ENCODE assay signal across 28 cellular contexts in the genomic region with DNA sequence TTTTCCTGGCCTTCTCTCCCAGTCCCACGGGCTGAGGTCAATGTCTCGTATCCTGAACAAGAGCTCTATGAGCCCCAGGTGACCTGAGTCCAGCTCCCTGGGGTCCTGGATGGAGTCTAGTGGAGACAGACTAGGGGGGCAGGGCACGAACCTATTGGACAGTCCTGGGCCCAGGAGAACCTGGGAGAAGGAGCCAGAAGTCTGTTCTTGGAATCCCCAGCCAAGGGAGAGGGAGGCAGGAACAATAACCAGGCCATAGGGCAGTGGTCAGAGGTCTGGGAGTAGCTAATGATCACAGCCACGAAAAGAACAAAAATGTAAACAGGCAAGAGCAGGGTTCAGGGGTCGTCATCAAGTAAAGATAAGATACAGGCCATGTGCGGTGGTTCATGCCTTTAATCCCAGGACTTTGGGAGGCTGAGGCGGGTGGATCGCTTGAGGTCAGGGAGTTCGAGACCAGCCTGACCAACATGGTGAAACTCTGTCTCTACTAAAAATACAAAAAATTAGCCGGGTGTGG.
"Had no signal": no experiment of that assay in that cellular context is flagged by ENCODE, and none has a peak within 500 bp of the region (broad histone marks: within the 10 kb centered on the region; RNA-seq: fewer than 3 reads in every experiment).

No MANE protein-coding gene starts in this region.

- H3K27me3 ChIP-seq: esophagus squamous epithelium, neutrophil, pancreas, right atrium auricular region, testis, transverse colon, uterus had no signal

- H3K4me1 ChIP-seq: esophagus squamous epithelium, spleen, testis, uterus had no signal

- H3K36me3 ChIP-seq: esophagus squamous epithelium, neutrophil, pancreas, right atrium auricular region, spleen, transverse colon, uterus, WERI-Rb-1 had no signal

- H3K9me3 Mint-ChIP-seq: activated naive CD4-positive, alpha-beta T cell treated with anti-CD3 and anti-CD28 coated beads, Interleukin-2, amount 10 ng/mL, durations not matched to agents 7 days and 5 days; activated naive CD8-positive, alpha-beta T cell treated with anti-CD3 and anti-CD28 coated beads, Interleukin-2, amount 10 ng/mL, durations not matched to agents 7 days and 5 days; activated T-helper 1 cell treated with anti-CD3 and anti-CD28 coated beads, Interleukin-12 subunit alpha, Interleukin-12 subunit beta, Interleukin-2, Interleukin-4 antibody, amounts not matched to agents 30 ng/mL and 10 ng/mL and 1 ng/mL, durations not matched to agents 14 hours and 24 hours and 36 hours; natural killer cell treated with Interleukin-12 subunit alpha and Interleukin-12 subunit beta and Interleukin-15 and Interleukin-18, amount 100 ng/mL, for 72 hours; T-helper 1 cell treated with Interleukin-12 subunit alpha and Interleukin-12 subunit beta and Interleukin-4 antibody, amounts not matched to agents 30 μg/mL and 1 μg/mL, for 36 hours had no signal

- DNase-seq: activated CD4-positive, alpha-beta T cell treated with anti-CD3 and anti-CD28 coated beads for 48 hours; activated CD4-positive, alpha-beta T cell treated with anti-CD3 and anti-CD28 coated beads, Interleukin-2, amount 50 U/mL, for 48 hours; activated CD8-positive, alpha-beta memory T cell treated with anti-CD3 and anti-CD28 coated beads, Interleukin-2, amount 50 U/mL, for 4 hours; activated gamma-delta T cell; activated naive CD4-positive, alpha-beta T cell treated with anti-CD3 and anti-CD28 coated beads, Interleukin-2, amount 10 ng/mL, durations not matched to agents 7 days and 5 days; activated naive CD8-positive, alpha-beta T cell treated with anti-CD3 and anti-CD28 coated beads, Interleukin-2, amount 10 ng/mL, durations not matched to agents 7 days and 5 days; activated T-cell treated with anti-CD3 and anti-CD28 coated beads, Interleukin-2, amount 50 U/mL, for 1 hour; amygdala; central memory CD4-positive, alpha-beta T cell; dermis blood vessel endothelial cell; effector CD4-positive, alpha-beta T cell; esophagus squamous epithelium; islet precursor cell; pancreas; spleen; stimulated activated naive CD4-positive, alpha-beta T cell treated with Interleukin-2 at 50 U/mL for 16 hours; T1000; testis; transverse colon; uterus; WERI-Rb-1 had no signal

- H3K4me3 ChIP-seq: esophagus squamous epithelium, pancreas, right atrium auricular region, spleen, testis, transverse colon, uterus had no signal

- H3K27me3 Mint-ChIP-seq: activated naive CD8-positive, alpha-beta T cell treated with anti-CD3 and anti-CD28 coated beads, Interleukin-2, amount 10 ng/mL, durations not matched to agents 7 days and 5 days; natural killer cell treated with Interleukin-12 subunit alpha and Interleukin-12 subunit beta and Interleukin-15 and Interleukin-18, amount 100 ng/mL, for 72 hours had no signal

- H3K9me3 ChIP-seq: esophagus squamous epithelium, neutrophil, pancreas, right atrium auricular region, spleen, testis, transverse colon, uterus had no signal

- H3K36me3 Mint-ChIP-seq: activated naive CD4-positive, alpha-beta T cell treated with anti-CD3 and anti-CD28 coated beads, Interleukin-2, amount 10 ng/mL, durations not matched to agents 7 days and 5 days; activated naive CD8-positive, alpha-beta T cell treated with anti-CD3 and anti-CD28 coated beads, Interleukin-2, amount 10 ng/mL, durations not matched to agents 7 days and 5 days; natural killer cell treated with Interleukin-12 subunit alpha and Interleukin-12 subunit beta and Interleukin-15 and Interleukin-18, amount 100 ng/mL, for 72 hours had no signal

- H3K27ac Mint-ChIP-seq: activated naive CD4-positive, alpha-beta T cell treated with anti-CD3 and anti-CD28 coated beads, Interleukin-2, amount 10 ng/mL, durations not matched to agents 7 days and 5 days; activated naive CD8-positive, alpha-beta T cell treated with anti-CD3 and anti-CD28 coated beads, Interleukin-2, amount 10 ng/mL, durations not matched to agents 7 days and 5 days; activated T-helper 1 cell treated with anti-CD3 and anti-CD28 coated beads, Interleukin-12 subunit alpha, Interleukin-12 subunit beta, Interleukin-2, Interleukin-4 antibody, amounts not matched to agents 30 ng/mL and 10 ng/mL and 1 ng/mL, durations not matched to agents 14 hours and 24 hours and 36 hours; natural killer cell treated with Interleukin-12 subunit alpha and Interleukin-12 subunit beta and Interleukin-15 and Interleukin-18, amount 100 ng/mL, for 72 hours; T-helper 1 cell treated with Interleukin-12 subunit alpha and Interleukin-12 subunit beta and Interleukin-4 antibody, amounts not matched to agents 30 μg/mL and 1 μg/mL, for 36 hours had no signal

- H3K27ac ChIP-seq: epithelial cell of prostate, esophagus squamous epithelium, neutrophil, pancreas, right atrium auricular region, spleen, testis, transverse colon, uterus, WERI-Rb-1 had no signal

- H3K4me1 Mint-ChIP-seq: activated naive CD4-positive, alpha-beta T cell treated with anti-CD3 and anti-CD28 coated beads, Interleukin-2, amount 10 ng/mL, durations not matched to agents 7 days and 5 days; activated naive CD8-positive, alpha-beta T cell treated with anti-CD3 and anti-CD28 coated beads, Interleukin-2, amount 10 ng/mL, durations not matched to agents 7 days and 5 days had no signal

- H3K4me3 Mint-ChIP-seq: activated naive CD4-positive, alpha-beta T cell treated with anti-CD3 and anti-CD28 coated beads, Interleukin-2, amount 10 ng/mL, durations not matched to agents 7 days and 5 days; activated naive CD8-positive, alpha-beta T cell treated with anti-CD3 and anti-CD28 coated beads, Interleukin-2, amount 10 ng/mL, durations not matched to agents 7 days and 5 days; activated T-helper 1 cell treated with anti-CD3 and anti-CD28 coated beads, Interleukin-12 subunit alpha, Interleukin-12 subunit beta, Interleukin-2, Interleukin-4 antibody, amounts not matched to agents 30 ng/mL and 10 ng/mL and 1 ng/mL, durations not matched to agents 14 hours and 24 hours and 36 hours; natural killer cell treated with Interleukin-12 subunit alpha and Interleukin-12 subunit beta and Interleukin-15 and Interleukin-18, amount 100 ng/mL, for 72 hours; T-helper 1 cell treated with Interleukin-12 subunit alpha and Interleukin-12 subunit beta and Interleukin-4 antibody, amounts not matched to agents 30 μg/mL and 1 μg/mL, for 36 hours had no signal

- ATAC-seq: activated CD4-positive, CD25-positive, alpha-beta regulatory T cell treated with anti-CD3 and anti-CD28 coated beads, Interleukin-2, amount 50 U/mL, for 24 hours; natural killer cell treated with Interleukin-12 subunit alpha and Interleukin-12 subunit beta and Interleukin-15 and Interleukin-18, amount 100 ng/mL, for 72 hours; pancreas had no signal
